ENCODE assay signal across 1 cellular context in the genomic region with DNA sequence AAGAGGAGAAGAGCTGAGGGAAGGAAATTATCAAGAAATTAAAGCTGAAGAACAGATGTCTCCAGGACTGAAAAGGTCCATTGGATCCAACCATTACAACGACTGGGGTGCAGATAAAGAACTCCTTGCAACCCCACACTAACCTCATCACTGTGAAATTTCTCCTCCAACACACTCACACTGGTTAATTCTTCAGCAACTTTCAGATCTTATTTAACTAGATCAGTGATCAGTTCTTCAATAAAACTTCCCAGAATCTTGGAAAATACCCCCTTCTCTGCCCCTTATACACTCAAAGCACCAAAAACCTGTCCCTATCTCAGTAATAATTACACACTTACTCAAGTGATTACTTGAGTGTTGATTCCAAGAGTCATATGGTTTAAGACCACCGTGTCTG.
TF ChIP-seq lines count a peak whose summit lies in the region.

No MANE protein-coding gene starts in this region.

TF ChIP-seq in SK-N-SH treated with all-trans-retinoic acid at 6 μM for 48 hours, 23 proteins besides CTCF, POLR2A, EP300 and RAD21 (continued from another document):
- TF ChIP-seq TSHZ2 (CRISPR knock-in tag; IDR thresholded peaks at IDR 0.05): no peak
- TF ChIP-seq ZFP3 (CRISPR knock-in tag; IDR thresholded peaks at IDR 0.05): no peak
- TF ChIP-seq ZFP30 (CRISPR knock-in tag; IDR thresholded peaks at IDR 0.05): no peak
- no peak for TF ChIP-seq ESRRG (CRISPR knock-in tag; IDR thresholded peaks at IDR 0.05)
- no peak for TF ChIP-seq PPARA (CRISPR knock-in tag; IDR thresholded peaks at IDR 0.05; ENCODE audit: borderline replicate concordance)
- TF ChIP-seq TCF4 (CRISPR knock-in tag; IDR thresholded peaks at IDR 0.05; ENCODE audit: borderline replicate concordance): no peak
- no peak for TF ChIP-seq RARB (CRISPR knock-in tag; IDR thresholded peaks at IDR 0.05)
- no peak for TF ChIP-seq POU6F1 (CRISPR knock-in tag; IDR thresholded peaks at IDR 0.05; ENCODE audit: borderline replicate concordance, low read depth)
- TF ChIP-seq BACH2 (CRISPR knock-in tag; IDR thresholded peaks at IDR 0.05; ENCODE audit: borderline replicate concordance): no peak
- TF ChIP-seq ZNF565 (CRISPR knock-in tag; conservative IDR thresholded peaks at IDR 0.05; ENCODE audit: low read depth): no peak
- TF ChIP-seq, protein P1, sequence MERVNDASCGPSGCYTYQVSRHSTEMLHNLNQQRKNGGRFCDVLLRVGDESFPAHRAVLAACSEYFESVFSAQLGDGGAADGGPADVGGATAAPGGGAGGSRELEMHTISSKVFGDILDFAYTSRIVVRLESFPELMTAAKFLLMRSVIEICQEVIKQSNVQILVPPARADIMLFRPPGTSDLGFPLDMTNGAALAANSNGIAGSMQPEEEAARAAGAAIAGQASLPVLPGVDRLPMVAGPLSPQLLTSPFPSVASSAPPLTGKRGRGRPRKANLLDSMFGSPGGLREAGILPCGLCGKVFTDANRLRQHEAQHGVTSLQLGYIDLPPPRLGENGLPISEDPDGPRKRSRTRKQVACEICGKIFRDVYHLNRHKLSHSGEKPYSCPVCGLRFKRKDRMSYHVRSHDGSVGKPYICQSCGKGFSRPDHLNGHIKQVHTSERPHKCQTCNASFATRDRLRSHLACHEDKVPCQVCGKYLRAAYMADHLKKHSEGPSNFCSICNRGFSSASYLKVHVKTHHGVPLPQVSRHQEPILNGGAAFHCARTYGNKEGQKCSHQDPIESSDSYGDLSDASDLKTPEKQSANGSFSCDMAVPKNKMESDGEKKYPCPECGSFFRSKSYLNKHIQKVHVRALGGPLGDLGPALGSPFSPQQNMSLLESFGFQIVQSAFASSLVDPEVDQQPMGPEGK (CRISPR knock-in tag; IDR thresholded peaks at IDR 0.05; ENCODE audit: borderline replicate concordance): no peak
- no peak for TF ChIP-seq OSR1 (CRISPR knock-in tag; IDR thresholded peaks at IDR 0.05)
TF ChIP-seq in SK-N-SH treated with all-trans-retinoic acid at 6 μM for 48 hours: peak in this region for 0.
